In genomic region chr5:90783460-90784333, GRCh38 we compare ENCODE assay signal across 8 cellular contexts.
DNase-seq lines count a peak whose midpoint lies in the region; ATAC-seq and TF ChIP-seq lines count a peak whose summit lies in the region.

No MANE protein-coding gene starts in this region.

- in situ Hi-C loops in KBM-7 (cut with MboI; ENCODE audit: low pct_unique_long_range_greater_than_20kb, low sequenced_read_pairs): no loop called here

- WGBS in ovary, 3 donors: 22 to 25% (median 23%) methylated on average over 4 of the region's 4 CpGs
- 22 to 25% methylated on average over 4 of the region's 4 CpGs for WGBS in upper lobe of left lung, 2 donors

- DNase-seq in ELF-1 (ENCODE audit: low read depth, low spot score): peak; percentile 58
- peak; percentile 69 for DNase-seq in KBM-7
- peak; percentile 43 for DNase-seq in RWPE1 (ENCODE audit: low spot score)
- peak; percentile 32 to 38 for DNase-seq in activated T-helper 1 cell treated with anti-CD3 and anti-CD28 coated beads, Interleukin-2, amount 50 U/mL, for 16 hours (ENCODE audit: low read depth in 1 of 2, low spot score in 1 of 2)
- DNase-seq in foreskin keratinocyte: peak in 1 of 2 donors; percentile 41
- DNase-seq in ovary: peak; percentile 29 to 65 (median 56)
- peak in 1 of 2 donors; percentile 63 for DNase-seq in upper lobe of left lung

- no peak overlapping the region for H3K27ac ChIP-seq in RWPE1
- no peak overlapping the region for H3K27ac ChIP-seq in foreskin keratinocyte
- H3K27ac ChIP-seq in ovary: no peak overlapping the region
- no peak overlapping the region for H3K27ac ChIP-seq in upper lobe of left lung

- CTCF ChIA-PET in RWPE1 (lab: Yijun Ruan, JAX): interaction anchor here (0.5 to 1.6 kb wide), 27 partner anchors 8 to 1242 kb away, joined by 3 to 24 read pairs (median 3); partner anchors contain the start of genes MBLAC2 and POLR3G

- TF ChIP-seq CTCF in RWPE1 (conservative IDR thresholded peaks at IDR 0.05; ENCODE audit: low read depth): peak; percentile 98
- TF ChIP-seq CTCF in foreskin keratinocyte (conservative IDR thresholded peaks at IDR 0.05): peak; percentile 87
- peak; percentile 34 to 46 (median 43) for TF ChIP-seq CTCF in ovary (IDR thresholded peaks at IDR 0.05)
- TF ChIP-seq CTCF in upper lobe of left lung (IDR thresholded peaks at IDR 0.05): peak; percentile 41 to 79 (median 62)

- H3K27me3 ChIP-seq in foreskin keratinocyte: no peaks in the 10 kb centered on the region
- no peaks in the 10 kb centered on the region for H3K27me3 ChIP-seq in ovary
- H3K27me3 ChIP-seq in upper lobe of left lung: no peaks in the 10 kb centered on the region

- H3K4me3 ChIP-seq in ovary: no peak overlapping the region
- H3K4me3 ChIP-seq in upper lobe of left lung: no peak overlapping the region

- no peaks in the 10 kb centered on the region for H3K36me3 ChIP-seq in ovary
- no peaks in the 10 kb centered on the region for H3K36me3 ChIP-seq in upper lobe of left lung

- intact Hi-C loops in ovary (cut with DNase I): loop anchor here in 1 of 4 donors (5.0 kb wide), 1 partner anchor 346 kb away; no protein-coding TSS in a partner anchor

- H3K9me3 ChIP-seq in ovary: no peaks in the 10 kb centered on the region
- H3K9me3 ChIP-seq in upper lobe of left lung: no peaks in the 10 kb centered on the region

- H3K4me1 ChIP-seq in foreskin keratinocyte (no peaks in the 10 kb centered on the region), ovary (ENCODE audit: insufficient read depth) (no peaks in the 10 kb centered on the region), upper lobe of left lung (no peaks in the 10 kb centered on the region)

- ATAC-seq in GM21737 (IDR thresholded peaks at IDR 0.05; ENCODE audit: unreplicated experiment): peak; percentile 90
- ATAC-seq in foreskin keratinocyte: peak; percentile 92
- peak; percentile 65 to 90 for ATAC-seq in upper lobe of left lung (ENCODE audit: low FRiP score in 2 of 2)

- POLR2A ChIA-PET in RWPE1 (lab: Yijun Ruan, JAX; ENCODE audit: low non-redundant PET): no interaction called here

- no peak for TF ChIP-seq EP300 in ovary (IDR thresholded peaks at IDR 0.05)
- TF ChIP-seq EP300 in upper lobe of left lung (IDR thresholded peaks at IDR 0.05): no peak

- TF ChIP-seq POLR2A in ovary (IDR thresholded peaks at IDR 0.05): no peak
- TF ChIP-seq POLR2A in upper lobe of left lung (IDR thresholded peaks at IDR 0.05): no peak

Comparison
In these comparisons a context has a peak if more than half of its experiments do, and no peak if none do; other contexts are left out.
1. CTCF ChIP-seq: peak in every context shown above with its lines; median percentile 98 in RWPE1; 87 in foreskin keratinocyte; 62 in upper lobe of left lung; 43 in ovary.